In genomic region chr12:122528582-122528981, GRCh38 we compare ENCODE assay signal across 16 cellular contexts. TPM values are rescaled to one million over a fixed set of nuclear protein-coding genes. Genes with fewer than 3 reads are reported as not detected.
DNase-seq lines count a peak whose midpoint lies in the region; ATAC-seq and TF ChIP-seq lines count a peak whose summit lies in the region.
"Had no signal": no experiment of that assay in that cellular context is flagged by ENCODE, and none has a peak within 500 bp of the region (broad histone marks: within the 10 kb centered on the region; RNA-seq: fewer than 3 reads in every experiment).

No MANE protein-coding gene starts in this region.

- no peak overlapping the region for H3K56ac ChIP-seq in H9 (ENCODE audit: insufficient read length, low read depth, low read length)

- no peak overlapping the region for H2BK20ac ChIP-seq in H9 (ENCODE audit: low read depth, low read length, poor library complexity, severe bottlenecking)

- intact Hi-C loops in PC-9 (cut with micrococcal nuclease; ENCODE audit: unreplicated experiment): no loop called here
- intact Hi-C loops in posterior cingulate gyrus (cut with DNase I): no loop called here

- H2BK12ac ChIP-seq in H9 (ENCODE audit: insufficient read length, low read depth, low read length): no peak overlapping the region

- TF ChIP-seq CTCF in BE2C (IDR thresholded peaks at IDR 0.05; ENCODE audit: low read depth, low read length) (no peak), H9 (conservative IDR thresholded peaks at IDR 0.05) (no peak), PC-9 (conservative IDR thresholded peaks at IDR 0.05) (no peak)

- peaks cover 16 to 17% of the 10 kb centered on the region in 2 experiments for H3K4me1 Mint-ChIP-seq in H9

- H3K14ac ChIP-seq in H9 (ENCODE audit: insufficient read depth, low read length): no peak overlapping the region

- H3T11ph ChIP-seq in H9 (ENCODE audit: low read length): no peak overlapping the region

- ATAC-seq in GM19467 (IDR thresholded peaks at IDR 0.05; ENCODE audit: unreplicated experiment): no peak
- ATAC-seq: gastroesophageal sphincter had no signal

- H3K9ac ChIP-seq in H9 (ENCODE audit: extremely low read depth, insufficient read length, low read length) (no peak overlapping the region), iPS-15b (ENCODE audit: low read depth, low read length) (no peak overlapping the region)

- H2AFZ ChIP-seq in H9 (ENCODE audit: low read length) (no peak overlapping the region), PC-9 (no peak overlapping the region; the same call in 1 of the 2 replicates)

- H3K27me3 Mint-ChIP-seq in H9 (ENCODE audit: low read depth): no peaks in the 10 kb centered on the region

- H3K79me1 ChIP-seq in H9 (ENCODE audit: insufficient read depth, low read depth, low read length, poor library complexity, severe bottlenecking): no peaks in the 10 kb centered on the region

- H4K5ac ChIP-seq in H9 (ENCODE audit: insufficient read length, low read depth, low read length): no peak overlapping the region

- no peak overlapping the region for H3K18ac ChIP-seq in H9 (ENCODE audit: insufficient read length, low read depth, low read length)

- DNase-seq in BE2C (no peak), H9 (no peak), PC-9 (no peak), posterior cingulate gyrus (no peak), globus pallidus (ENCODE audit: low spot score) (no peak)
- no peak for DNase-seq in stimulated activated naive CD4-positive, alpha-beta T cell treated with Interleukin-2 at 50 U/mL for 16 hours (lab: John Stamatoyannopoulos, UW)
- DNase-seq: activated naive CD4-positive, alpha-beta T cell; AML-193; DMS79; kidney glomerular epithelial cell; NCI-H748 treated with DMSO at 0.1 percent for 48 hours; SHP77 treated with DMSO at 0.1 percent for 48 hours had no signal

- H3F3A ChIP-seq in PC-9 (ENCODE audit: insufficient read depth, low read depth): peaks cover 11% of the 10 kb centered on the region; the same call in 1 of the 2 replicates

- no peak overlapping the region; a peak in 1 of 7 replicates for H3K27ac Mint-ChIP-seq in H9

- no CpG with 5 or more reads among the region's 7 CpGs for WGBS in H9 (ENCODE audit: extremely low coverage, insufficient read length, low lambda C conversion rate)

- H3K4me1 ChIP-seq in BE2C (no peaks in the 10 kb centered on the region), H9 (ENCODE audit: insufficient read depth, low read length) (no peaks in the 10 kb centered on the region), PC-9 (replicated peaks; ENCODE audit: insufficient read depth) (peaks cover 20% of the 10 kb centered on the region), iPS-15b (ENCODE audit: control insufficient read depth, insufficient read depth, low read length) (peaks cover 9% of the 10 kb centered on the region)

- H3K36me3 ChIP-seq in BE2C (peaks cover 57% of the 10 kb centered on the region), PC-9 (ENCODE audit: low read depth) (peaks cover 27% of the 10 kb centered on the region), iPS-15b (ENCODE audit: control insufficient read depth, insufficient read depth, low read length) (peaks cover 7% of the 10 kb centered on the region)
- H3K36me3 ChIP-seq: tibial nerve had no signal

- no peak overlapping the region for H4K8ac ChIP-seq in H9 (replicated peaks; ENCODE audit: insufficient read length, low read depth, low read length)

- H3K23me2 ChIP-seq in H9 (ENCODE audit: insufficient read length, low read depth, low read length, poor library complexity, severe bottlenecking): peaks cover 4% of the 10 kb centered on the region

- H3K23ac ChIP-seq in H9 (ENCODE audit: insufficient read length, low read depth, low read length): no peak overlapping the region

- no peak overlapping the region for H3K27ac ChIP-seq in H9 (ENCODE audit: insufficient read length, low read depth, low read length)
- H3K27ac ChIP-seq in PC-9: no peak overlapping the region
- H3K27ac ChIP-seq: tibial nerve had no signal

- H4K91ac ChIP-seq in H9 (ENCODE audit: insufficient read length, low read depth, low read length): no peak overlapping the region

- H2BK15ac ChIP-seq in H9 (ENCODE audit: low read depth, low read length): no peak overlapping the region

- H3K4me2 ChIP-seq in H9 (ENCODE audit: insufficient read depth, insufficient read length, low read length) (peak overlapping the region; percentile 95), PC-9 (peak overlapping the region; percentile 93)

- H2AK5ac ChIP-seq in H9 (ENCODE audit: insufficient read length, low read length): no peak overlapping the region

- H2BK5ac ChIP-seq in H9 (ENCODE audit: insufficient read length, low read length): no peak overlapping the region

- CTCF ChIA-PET in PC-9 (lab: Charles Lee): interaction anchor here (0.6 kb wide), 1 partner anchor 177 kb away, joined by 3 read pairs; no protein-coding TSS in a partner anchor

- H3K27me3 ChIP-seq in BE2C (no peaks in the 10 kb centered on the region), H9 (ENCODE audit: insufficient read depth, low read length) (no peaks in the 10 kb centered on the region), PC-9 (ENCODE audit: insufficient read depth, low read depth) (no peaks in the 10 kb centered on the region), iPS-15b (ENCODE audit: control insufficient read depth, insufficient read depth, low read length) (no peaks in the 10 kb centered on the region)
- H3K27me3 ChIP-seq: gastroesophageal sphincter, tibial nerve had no signal

- H3K36me3 Mint-ChIP-seq in H9 (ENCODE audit: insufficient read depth in 1 of 3, low read depth in 3 of 3): peaks cover 20 to 47% (median 40%) of the 10 kb centered on the region in 3 experiments

- H3K9me3 ChIP-seq in BE2C: no peaks in the 10 kb centered on the region
- H3K9me3 ChIP-seq in H9 (ENCODE audit: control insufficient read depth, low read depth, low read length): no peaks in the 10 kb centered on the region
- H3K9me3 ChIP-seq in PC-9 (ENCODE audit: insufficient read depth, low read depth): no peaks in the 10 kb centered on the region
- no peaks in the 10 kb centered on the region for H3K9me3 ChIP-seq in iPS-15b (ENCODE audit: control insufficient read depth, insufficient read depth, low read length)
- H3K9me3 ChIP-seq: gastroesophageal sphincter, tibial nerve had no signal

- POLR2A ChIA-PET in PC-9 (lab: Charles Lee; ENCODE audit: unreplicated experiment): no interaction called here

- BruUV-seq in PC-9 (replicated peaks; lab: Mats Ljungman, UMichigan): no TSS peak

- no peaks in the 10 kb centered on the region for H3K9me2 ChIP-seq in PC-9 (ENCODE audit: insufficient read depth)

- H3K4me3 ChIP-seq in BE2C (ENCODE audit: low read depth, low read length) (peak overlapping the region; percentile 100), PC-9 (peak overlapping the region; percentile 97), iPS-15b (ENCODE audit: low read depth, low read length) (peak overlapping the region; percentile 91)

- H2BK120ac ChIP-seq in H9 (ENCODE audit: low read depth, low read length, poor library complexity, severe bottlenecking): no peak overlapping the region

- H3K4ac ChIP-seq in H9 (ENCODE audit: low read depth, low read length): no peak overlapping the region

- H3K79me2 ChIP-seq in H9 (ENCODE audit: insufficient read depth, low read length) (peaks cover 32% of the 10 kb centered on the region), PC-9 (ENCODE audit: low read depth) (peaks cover 66% of the 10 kb centered on the region)

- H4K20me1 ChIP-seq in H9 (ENCODE audit: control insufficient read depth, insufficient read depth, insufficient read length) (no peaks in the 10 kb centered on the region), PC-9 (ENCODE audit: insufficient read depth) (peaks cover 25% of the 10 kb centered on the region)

- H3K4me3 Mint-ChIP-seq in H9: no peak overlapping the region; a peak in 1 of 5 replicates

- no peaks in the 10 kb centered on the region for H3K9me3 Mint-ChIP-seq in H9

RNA-seq across cellular contexts. Expression of gene KNTC1, which starts 1.5 kb away (rescaled TPM):
- 6.6 TPM for polyA plus RNA-seq in BE2C (2012; ENCODE audit: insufficient read depth, insufficient read length, low read depth)
- 66.8 and 71.3 TPM in 2 replicates for total RNA-seq in H9 (2021)
- 63.0 and 67.7 TPM in 2 replicates for total RNA-seq in PC-9 (2021)

RNA-seq across cellular contexts. Expression of gene RSRC2, which starts 1.8 kb away (rescaled TPM):
- 173 TPM for polyA plus RNA-seq in BE2C (2012; ENCODE audit: insufficient read depth, insufficient read length, low read depth)
- total RNA-seq in H9 (2021) (64.9 and 66.2 TPM in 2 replicates), PC-9 (2021) (61.2 and 64.5 TPM in 2 replicates)

RNA-seq across cellular contexts. Expression of gene ZCCHC8, which starts 27.9 kb away (rescaled TPM):
- 16.4 TPM for polyA plus RNA-seq in BE2C (2012; ENCODE audit: insufficient read depth, insufficient read length, low read depth)
- total RNA-seq in H9 (2021) (37.3 and 37.4 TPM in 2 replicates), PC-9 (2021) (16.7 and 24.3 TPM in 2 replicates)
